Comparison of ENCODE assay signal across 20 cellular contexts in the genomic region with DNA sequence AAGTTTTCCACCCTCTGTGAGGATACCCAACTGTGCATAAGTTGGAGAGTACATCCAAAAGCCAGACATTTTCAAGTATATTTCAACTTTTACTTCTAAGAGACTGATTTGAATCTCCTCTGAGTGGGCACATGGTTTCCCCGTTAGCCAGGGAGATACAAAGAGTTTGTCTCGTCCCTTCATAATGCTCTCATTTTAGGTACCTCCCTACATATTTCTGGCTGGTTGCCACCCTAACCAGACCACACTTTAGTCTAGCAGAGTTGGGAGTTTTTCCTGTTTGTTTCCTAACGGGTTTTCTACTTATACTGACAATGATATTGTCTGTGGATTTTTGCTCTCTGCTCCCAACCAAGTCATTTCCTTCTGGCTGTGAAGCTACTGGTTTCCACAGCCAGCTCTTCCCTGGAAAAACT.
DNase-seq lines count a peak whose midpoint lies in the region; ATAC-seq and TF ChIP-seq lines count a peak whose summit lies in the region.
"Had no signal": no experiment of that assay in that cellular context is flagged by ENCODE, and none has a peak within 500 bp of the region (broad histone marks: within the 10 kb centered on the region; RNA-seq: fewer than 3 reads in every experiment).

No MANE protein-coding gene starts in this region.

- intact Hi-C loops in tibial artery (cut with DNase I; ENCODE audit: low total_unique reads) = no loop called here

- peaks cover 7% of the 10 kb centered on the region for H3K27me3 ChIP-seq in osteoblast (ENCODE audit: insufficient read depth, low read length)
- H3K27me3 ChIP-seq in tibial artery = no peaks in the 10 kb centered on the region

- ATAC-seq in activated T-cell treated with anti-CD3 and anti-CD28 coated beads, Interleukin-2, amount 50 U/mL, for 4 hours = peak; percentile 20 to 37
- ATAC-seq in HG02763 (IDR thresholded peaks at IDR 0.05; ENCODE audit: unreplicated experiment) = peak; percentile 19
- no peak for ATAC-seq in activated naive CD8-positive, alpha-beta T cell treated with anti-CD3 and anti-CD28 coated beads, Interleukin-2, amount 50 U/mL, for 24 hours

- TF ChIP-seq CTCF in osteoblast (IDR thresholded peaks at IDR 0.05; ENCODE audit: extremely low read depth, low read depth, low read length) = no peak
- TF ChIP-seq CTCF in tibial artery (IDR thresholded peaks at IDR 0.05) = no peak

- H3K27ac ChIP-seq in osteoblast (ENCODE audit: low read depth, low read length) (no peak overlapping the region), tibial artery (no peak overlapping the region)

- H3K4me3 ChIP-seq in osteoblast (ENCODE audit: insufficient read depth, low read length) (no peak overlapping the region), tibial artery (no peak overlapping the region)

- H3K36me3 ChIP-seq in osteoblast (ENCODE audit: insufficient read depth, low read length) (no peaks in the 10 kb centered on the region), tibial artery (no peaks in the 10 kb centered on the region)

- no peaks in the 10 kb centered on the region for H3K9me3 Mint-ChIP-seq in activated T-cell treated with anti-CD3 and anti-CD28 coated beads, Interleukin-2, amount 50 U/mL, for 4 hours
- H3K9me3 Mint-ChIP-seq in activated naive CD8-positive, alpha-beta T cell treated with anti-CD3 and anti-CD28 coated beads, Interleukin-2, amount 50 U/mL, for 24 hours = peaks cover 5% of the 10 kb centered on the region
- H3K9me3 Mint-ChIP-seq: CD4-positive, alpha-beta memory T cell; IgD-negative memory B cell; memory B cell; nephron had no signal

- H3K4me2 ChIP-seq in osteoblast (ENCODE audit: insufficient read depth, low read length) = no peak overlapping the region

- H2AFZ ChIP-seq in osteoblast (ENCODE audit: low read length) = peak overlapping the region; percentile 13

- H3K9me3 ChIP-seq in osteoblast (ENCODE audit: low read depth, low read length) (no peaks in the 10 kb centered on the region), tibial artery (no peaks in the 10 kb centered on the region)

- H3K4me3 Mint-ChIP-seq in activated T-cell treated with anti-CD3 and anti-CD28 coated beads, Interleukin-2, amount 50 U/mL, for 4 hours = peak overlapping the region; percentile 13
- H3K4me3 Mint-ChIP-seq in activated naive CD8-positive, alpha-beta T cell treated with anti-CD3 and anti-CD28 coated beads, Interleukin-2, amount 50 U/mL, for 24 hours = no peak overlapping the region
- H3K4me3 Mint-ChIP-seq: CD4-positive, alpha-beta memory T cell; IgD-negative memory B cell; memory B cell; nephron had no signal

- H3K27ac Mint-ChIP-seq in activated naive CD8-positive, alpha-beta T cell treated with anti-CD3 and anti-CD28 coated beads, Interleukin-2, amount 50 U/mL, for 24 hours = peak overlapping the region; percentile 73
- H3K27ac Mint-ChIP-seq: CD4-positive, alpha-beta memory T cell; IgD-negative memory B cell; memory B cell; nephron had no signal

- peaks cover 48% of the 10 kb centered on the region for H3K4me1 Mint-ChIP-seq in activated T-cell treated with anti-CD3 and anti-CD28 coated beads, Interleukin-2, amount 50 U/mL, for 4 hours (ENCODE audit: low read depth)
- peaks cover 55% of the 10 kb centered on the region for H3K4me1 Mint-ChIP-seq in activated naive CD8-positive, alpha-beta T cell treated with anti-CD3 and anti-CD28 coated beads, Interleukin-2, amount 50 U/mL, for 24 hours
- H3K4me1 Mint-ChIP-seq: CD4-positive, alpha-beta memory T cell; memory B cell had no signal

- no peak for DNase-seq in activated T-cell treated with anti-CD3 and anti-CD28 coated beads, Interleukin-2, amount 50 U/mL, for 4 hours
- DNase-seq in activated T-cell treated with anti-CD3 and anti-CD28 coated beads, Interleukin-2, amount 50 U/mL, for 48 hours = no peak
- no peak for DNase-seq in activated naive CD8-positive, alpha-beta T cell treated with anti-CD3 and anti-CD28 coated beads, Interleukin-2, amount 50 U/mL, for 24 hours
- DNase-seq in osteoblast (ENCODE audit: insufficient read length, low spot score, missing footprints) = no peak
- DNase-seq in MV-4-11 (lab: John Stamatoyannopoulos, UW) = no peak
- no peak for DNase-seq in tibial artery
- no peak for DNase-seq in NCI-H2029 treated with DMSO at 0.1 percent for 48 hours (lab: John Stamatoyannopoulos, UW)
- DNase-seq: amniotic stem cell; CD4-positive, alpha-beta memory T cell; central memory CD4-positive, alpha-beta T cell; DND-41; effector CD8-positive, alpha-beta T cell; islet precursor cell; NCI-H2107; NCI-H526 treated with DMSO at 0.1 percent for 48 hours; T1000 had no signal

- no peaks in the 10 kb centered on the region for H3K36me3 Mint-ChIP-seq in activated T-cell treated with anti-CD3 and anti-CD28 coated beads, Interleukin-2, amount 50 U/mL, for 4 hours (ENCODE audit: insufficient read depth)
- peaks cover 3% of the 10 kb centered on the region for H3K36me3 Mint-ChIP-seq in activated naive CD8-positive, alpha-beta T cell treated with anti-CD3 and anti-CD28 coated beads, Interleukin-2, amount 50 U/mL, for 24 hours (ENCODE audit: low read depth)
- H3K36me3 Mint-ChIP-seq: CD4-positive, alpha-beta memory T cell; IgD-negative memory B cell; memory B cell had no signal

- H4K20me1 ChIP-seq in osteoblast (ENCODE audit: insufficient read depth, low read length) = no peaks in the 10 kb centered on the region

- no peaks in the 10 kb centered on the region for H3K79me2 ChIP-seq in osteoblast (ENCODE audit: insufficient read depth, low read length)

- peaks cover 10% of the 10 kb centered on the region for H3K27me3 Mint-ChIP-seq in activated T-cell treated with anti-CD3 and anti-CD28 coated beads, Interleukin-2, amount 50 U/mL, for 4 hours (ENCODE audit: low read depth)
- H3K27me3 Mint-ChIP-seq in activated naive CD8-positive, alpha-beta T cell treated with anti-CD3 and anti-CD28 coated beads, Interleukin-2, amount 50 U/mL, for 24 hours = peaks cover 12% of the 10 kb centered on the region
- H3K27me3 Mint-ChIP-seq: memory B cell had no signal

- H3K4me1 ChIP-seq in osteoblast (ENCODE audit: insufficient read depth, low read length) = peaks cover 12% of the 10 kb centered on the region
- H3K4me1 ChIP-seq in tibial artery = peaks cover 0 to 20% (median 16%) of the 10 kb centered on the region in 4 donors
